ENCODE assay signal across 1 cellular context in the genomic region with DNA sequence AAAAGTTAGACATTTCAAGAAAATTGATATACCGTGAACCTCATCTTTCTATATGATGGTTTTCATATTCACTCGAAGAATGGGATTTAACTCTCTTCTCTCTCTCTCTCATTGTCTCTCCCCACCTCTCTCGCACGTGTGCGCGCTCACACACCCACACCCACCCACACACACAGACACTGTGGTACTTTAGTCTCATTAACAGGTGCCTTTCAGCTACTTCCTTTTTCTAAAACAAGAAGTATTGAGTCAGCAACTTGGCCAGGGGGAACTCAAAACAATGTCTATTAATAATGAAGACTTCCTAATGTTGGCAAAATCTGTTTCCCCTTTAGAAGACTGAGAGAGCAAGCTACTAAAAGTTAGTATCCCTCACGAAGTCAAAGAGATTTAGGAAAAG.
TF ChIP-seq lines count a peak whose summit lies in the region.

No MANE protein-coding gene starts in this region.

TF ChIP-seq in HepG2, 621 proteins besides CTCF, POLR2A, EP300 and RAD21 (continued from another document):
- TF ChIP-seq, protein P1, sequence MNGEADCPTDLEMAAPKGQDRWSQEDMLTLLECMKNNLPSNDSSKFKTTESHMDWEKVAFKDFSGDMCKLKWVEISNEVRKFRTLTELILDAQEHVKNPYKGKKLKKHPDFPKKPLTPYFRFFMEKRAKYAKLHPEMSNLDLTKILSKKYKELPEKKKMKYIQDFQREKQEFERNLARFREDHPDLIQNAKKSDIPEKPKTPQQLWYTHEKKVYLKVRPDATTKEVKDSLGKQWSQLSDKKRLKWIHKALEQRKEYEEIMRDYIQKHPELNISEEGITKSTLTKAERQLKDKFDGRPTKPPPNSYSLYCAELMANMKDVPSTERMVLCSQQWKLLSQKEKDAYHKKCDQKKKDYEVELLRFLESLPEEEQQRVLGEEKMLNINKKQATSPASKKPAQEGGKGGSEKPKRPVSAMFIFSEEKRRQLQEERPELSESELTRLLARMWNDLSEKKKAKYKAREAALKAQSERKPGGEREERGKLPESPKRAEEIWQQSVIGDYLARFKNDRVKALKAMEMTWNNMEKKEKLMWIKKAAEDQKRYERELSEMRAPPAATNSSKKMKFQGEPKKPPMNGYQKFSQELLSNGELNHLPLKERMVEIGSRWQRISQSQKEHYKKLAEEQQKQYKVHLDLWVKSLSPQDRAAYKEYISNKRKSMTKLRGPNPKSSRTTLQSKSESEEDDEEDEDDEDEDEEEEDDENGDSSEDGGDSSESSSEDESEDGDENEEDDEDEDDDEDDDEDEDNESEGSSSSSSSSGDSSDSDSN (CRISPR knock-in tag; IDR thresholded peaks at IDR 0.05): no peak
- TF ChIP-seq, protein P2, sequence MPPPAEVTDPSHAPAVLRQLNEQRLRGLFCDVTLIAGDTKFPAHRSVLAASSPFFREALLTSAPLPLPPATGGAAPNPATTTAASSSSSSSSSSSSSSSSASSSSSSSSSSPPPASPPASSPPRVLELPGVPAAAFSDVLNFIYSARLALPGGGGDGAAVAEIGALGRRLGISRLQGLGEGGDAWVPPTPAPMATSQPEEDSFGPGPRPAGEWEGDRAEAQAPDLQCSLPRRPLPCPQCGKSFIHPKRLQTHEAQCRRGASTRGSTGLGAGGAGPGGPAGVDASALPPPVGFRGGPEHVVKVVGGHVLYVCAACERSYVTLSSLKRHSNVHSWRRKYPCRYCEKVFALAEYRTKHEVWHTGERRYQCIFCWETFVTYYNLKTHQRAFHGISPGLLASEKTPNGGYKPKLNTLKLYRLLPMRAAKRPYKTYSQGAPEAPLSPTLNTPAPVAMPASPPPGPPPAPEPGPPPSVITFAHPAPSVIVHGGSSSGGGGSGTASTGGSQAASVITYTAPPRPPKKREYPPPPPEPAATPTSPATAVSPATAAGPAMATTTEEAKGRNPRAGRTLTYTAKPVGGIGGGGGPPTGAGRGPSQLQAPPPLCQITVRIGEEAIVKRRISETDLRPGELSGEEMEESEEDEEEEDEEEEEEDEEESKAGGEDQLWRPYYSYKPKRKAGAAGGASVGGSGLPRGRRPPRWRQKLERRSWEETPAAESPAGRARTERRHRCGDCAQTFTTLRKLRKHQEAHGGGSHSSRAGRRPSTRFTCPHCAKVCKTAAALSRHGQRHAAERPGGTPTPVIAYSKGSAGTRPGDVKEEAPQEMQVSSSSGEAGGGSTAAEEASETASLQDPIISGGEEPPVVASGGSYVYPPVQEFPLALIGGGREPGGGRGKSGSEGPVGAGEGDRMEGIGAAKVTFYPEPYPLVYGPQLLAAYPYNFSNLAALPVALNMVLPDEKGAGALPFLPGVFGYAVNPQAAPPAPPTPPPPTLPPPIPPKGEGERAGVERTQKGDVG (CRISPR knock-in tag; IDR thresholded peaks at IDR 0.05; ENCODE audit: borderline replicate concordance): no peak
- TF ChIP-seq SP140L (CRISPR knock-in tag; IDR thresholded peaks at IDR 0.05; ENCODE audit: borderline replicate concordance) (no peak), SIX4 (CRISPR knock-in tag; IDR thresholded peaks at IDR 0.05) (no peak), HIVEP1 (CRISPR knock-in tag; IDR thresholded peaks at IDR 0.05) (no peak)
